In genomic region chr6:143958839-143959399, GRCh38 we compare ENCODE assay signal across 27 cellular contexts. TPM values are rescaled to one million over a fixed set of nuclear protein-coding genes. Genes with fewer than 3 reads are reported as not detected.
A peak's percentile ranks its signal among the peaks of the same experiment; 100 is the strongest.
DNase-seq lines count a peak whose midpoint lies in the region; ATAC-seq and TF ChIP-seq lines count a peak whose summit lies in the region.
"Had no signal": no experiment of that assay in that cellular context is flagged by ENCODE, and none has a peak within 500 bp of the region (broad histone marks: within the 10 kb centered on the region; RNA-seq: fewer than 3 reads in every experiment).

No MANE protein-coding gene starts in this region.

- H3K27ac Mint-ChIP-seq in H9, result peak overlapping the region; percentile 25 to 82 (median 79)
- peak overlapping the region; percentile 28 to 76 (median 50) for H3K27ac Mint-ChIP-seq in nephron
- H3K27ac Mint-ChIP-seq: activated T-cell treated with anti-CD3 and anti-CD28 coated beads, Interleukin-2, amount 50 U/mL, for 24 hours; IgD-negative memory B cell; stimulated activated naive B cell treated with anti-CD40 and anti-IgM and Interleukin-4, amounts not matched to agents 10 μg/mL and 1 μg/mL and 100 μg/mL, for 72 hours had no signal

- H2AK5ac ChIP-seq in H9 (ENCODE audit: insufficient read length, low read length), result no peak overlapping the region

- H3K4ac ChIP-seq in H9 (ENCODE audit: low read depth, low read length), result no peak overlapping the region

- H3K4me3 ChIP-seq in SJCRH30 (peak overlapping the region; percentile 5; the same call in 1 of the 2 replicates), iPS-15b (ENCODE audit: low read depth, low read length) (peak overlapping the region; percentile 19)
- H3K4me3 ChIP-seq: body of pancreas, lung, spleen, testis had no signal

- TF ChIP-seq CTCF in H9 (conservative IDR thresholded peaks at IDR 0.05) (no peak), nephron (IDR thresholded peaks at IDR 0.05; ENCODE audit: unreplicated experiment in 3 of 3) (no peak)

- H3K23ac ChIP-seq in H9 (ENCODE audit: insufficient read length, low read depth, low read length), result no peak overlapping the region

- H3K23me2 ChIP-seq in H9 (ENCODE audit: insufficient read length, low read depth, low read length, poor library complexity, severe bottlenecking), result no peaks in the 10 kb centered on the region

- WGBS in H9 (ENCODE audit: extremely low coverage, insufficient read length, low lambda C conversion rate), result no CpG with 5 or more reads among the region's 11 CpGs

- no peak overlapping the region for H3K56ac ChIP-seq in H9 (ENCODE audit: insufficient read length, low read depth, low read length)

- H3K36me3 ChIP-seq in SJCRH30 (peaks cover 2% of the 10 kb centered on the region; the same call in 1 of the 2 replicates), iPS-15b (ENCODE audit: control insufficient read depth, insufficient read depth, low read length) (no peaks in the 10 kb centered on the region)
- H3K36me3 ChIP-seq: BE2C had no signal

- H3K36me3 Mint-ChIP-seq in H9 (ENCODE audit: insufficient read depth in 1 of 3, low read depth in 3 of 3), result no peaks in the 10 kb centered on the region
- H3K36me3 Mint-ChIP-seq in nephron (ENCODE audit: low read depth), result peaks cover 4% of the 10 kb centered on the region

- H4K91ac ChIP-seq in H9 (ENCODE audit: insufficient read length, low read depth, low read length), result no peak overlapping the region

- no peak overlapping the region for H2AFZ ChIP-seq in H9 (ENCODE audit: low read length)

- H3K27me3 Mint-ChIP-seq in H9 (ENCODE audit: low read depth), result no peaks in the 10 kb centered on the region; the same call in 1 of the 2 replicates
- H3K27me3 Mint-ChIP-seq in nephron (ENCODE audit: low read depth), result no peaks in the 10 kb centered on the region
- H3K27me3 Mint-ChIP-seq: activated T-cell treated with anti-CD3 and anti-CD28 coated beads, Interleukin-2, amount 50 U/mL, for 24 hours; IgD-negative memory B cell; stimulated activated naive B cell treated with anti-CD40 and anti-IgM and Interleukin-4, amounts not matched to agents 10 μg/mL and 1 μg/mL and 100 μg/mL, for 72 hours had no signal

- H3K79me1 ChIP-seq in H9 (ENCODE audit: insufficient read depth, low read depth, low read length, poor library complexity, severe bottlenecking), result no peaks in the 10 kb centered on the region

- no peak overlapping the region for H2BK12ac ChIP-seq in H9 (ENCODE audit: insufficient read length, low read depth, low read length)

- no peaks in the 10 kb centered on the region for H3K79me2 ChIP-seq in H9 (ENCODE audit: insufficient read depth, low read length)

- no peak overlapping the region for H3T11ph ChIP-seq in H9 (ENCODE audit: low read length)

- H3K9ac ChIP-seq in H9 (ENCODE audit: extremely low read depth, insufficient read length, low read length), result no peak overlapping the region
- H3K9ac ChIP-seq in iPS-15b (ENCODE audit: low read depth, low read length), result no peak overlapping the region

- H3K4me3 Mint-ChIP-seq in H9 (peak overlapping the region; percentile 50 to 64), nephron (peak overlapping the region in 1 of 3 experiments; percentile 4)
- H3K4me3 Mint-ChIP-seq: activated T-cell treated with anti-CD3 and anti-CD28 coated beads, Interleukin-2, amount 50 U/mL, for 24 hours; IgD-negative memory B cell; stimulated activated naive B cell treated with anti-CD40 and anti-IgM and Interleukin-4, amounts not matched to agents 10 μg/mL and 1 μg/mL and 100 μg/mL, for 72 hours had no signal

- DNase-seq in H9 (peak; percentile 90), SJCRH30 (peak; percentile 89 to 93), foreskin melanocyte (no peak), pons (ENCODE audit: low spot score) (no peak)
- no peak for DNase-seq in activated CD4-positive, alpha-beta T cell treated with anti-CD3 and anti-CD28 coated beads, Interleukin-2, amount 50 U/mL, for 4 hours
- DNase-seq: activated CD4-positive, CD25-positive, alpha-beta regulatory T cell treated with anti-CD3 and anti-CD28 coated beads, Interleukin-2, amount 50 U/mL, for 72 hours; activated gamma-delta T cell treated with Interleukin-2 at 50 U/mL for 16 hours; activated T-cell treated with anti-CD3 and anti-CD28 coated beads, Interleukin-2, amount 50 U/mL, for 24 hours; BE2C; body of pancreas; effector CD8-positive, alpha-beta T cell; foreskin fibroblast; GF-D8; NCI-H1105 treated with DMSO at 0.1 percent for 48 hours; NCI-H2029; NCI-H446; occipital lobe; SHP77; spleen; stimulated activated CD4-positive, alpha-beta T cell treated with anti-CD3 and anti-CD28 coated beads, Interleukin-4, amount 100 ng/mL, for 1 hour; stimulated activated naive B cell treated with anti-CD40 and anti-IgM and Interleukin-4, amounts not matched to agents 10 μg/mL and 1 μg/mL and 100 μg/mL, for 72 hours; testis had no signal

- H3K27ac ChIP-seq in H9 (ENCODE audit: insufficient read length, low read depth, low read length) (no peak overlapping the region), SJCRH30 (peak overlapping the region; percentile 53)
- H3K27ac ChIP-seq: body of pancreas, spleen, testis had no signal

- peaks cover 70% of the 10 kb centered on the region for H3K27me3 ChIP-seq in H9 (ENCODE audit: insufficient read depth, low read length)
- no peaks in the 10 kb centered on the region for H3K27me3 ChIP-seq in SJCRH30
- H3K27me3 ChIP-seq in iPS-15b (ENCODE audit: control insufficient read depth, insufficient read depth, low read length), result peaks cover 99% of the 10 kb centered on the region
- H3K27me3 ChIP-seq: BE2C, body of pancreas, spleen, testis had no signal

- no peak for ATAC-seq in HG02840 (IDR thresholded peaks at IDR 0.05; ENCODE audit: low FRiP score, unreplicated experiment)
- ATAC-seq: body of pancreas; stimulated activated naive B cell treated with anti-CD40 and anti-IgM and Interleukin-4, amounts not matched to agents 10 μg/mL and 1 μg/mL and 100 μg/mL, for 72 hours had no signal

- no peak overlapping the region for H2BK5ac ChIP-seq in H9 (ENCODE audit: insufficient read length, low read length)

- H3K4me2 ChIP-seq in H9 (ENCODE audit: insufficient read depth, insufficient read length, low read length), result peak overlapping the region; percentile 32

- H4K20me1 ChIP-seq in H9 (ENCODE audit: control insufficient read depth, insufficient read depth, insufficient read length), result no peaks in the 10 kb centered on the region

- H4K8ac ChIP-seq in H9 (replicated peaks; ENCODE audit: insufficient read length, low read depth, low read length), result no peak overlapping the region

- no peak overlapping the region for H3K18ac ChIP-seq in H9 (ENCODE audit: insufficient read length, low read depth, low read length)

- H2BK20ac ChIP-seq in H9 (ENCODE audit: low read depth, low read length, poor library complexity, severe bottlenecking), result no peak overlapping the region

- no peaks in the 10 kb centered on the region for H3K9me3 ChIP-seq in H9 (ENCODE audit: control insufficient read depth, low read depth, low read length)
- H3K9me3 ChIP-seq in SJCRH30 (replicated peaks), result no peaks in the 10 kb centered on the region
- H3K9me3 ChIP-seq in iPS-15b (ENCODE audit: control insufficient read depth, insufficient read depth, low read length), result no peaks in the 10 kb centered on the region
- H3K9me3 ChIP-seq: BE2C, body of pancreas, spleen, testis had no signal

- peaks cover 18% of the 10 kb centered on the region for H3K4me1 ChIP-seq in H9 (ENCODE audit: insufficient read depth, low read length)
- H3K4me1 ChIP-seq in SJCRH30, result peaks cover 43% of the 10 kb centered on the region
- peaks cover 53% of the 10 kb centered on the region for H3K4me1 ChIP-seq in iPS-15b (ENCODE audit: control insufficient read depth, insufficient read depth, low read length)
- H3K4me1 ChIP-seq: BE2C, body of pancreas had no signal

- no peak overlapping the region for H2BK120ac ChIP-seq in H9 (ENCODE audit: low read depth, low read length, poor library complexity, severe bottlenecking)

- no peak overlapping the region for H4K5ac ChIP-seq in H9 (ENCODE audit: insufficient read length, low read depth, low read length)

- H3K14ac ChIP-seq in H9 (ENCODE audit: insufficient read depth, low read length), result no peak overlapping the region

- peaks cover 0 to 5% of the 10 kb centered on the region in 2 experiments; a peak in 1 of 5 replicates for H3K9me3 Mint-ChIP-seq in H9
- H3K9me3 Mint-ChIP-seq in nephron, result no peaks in the 10 kb centered on the region
- H3K9me3 Mint-ChIP-seq: activated T-cell treated with anti-CD3 and anti-CD28 coated beads, Interleukin-2, amount 50 U/mL, for 24 hours; IgD-negative memory B cell; stimulated activated naive B cell treated with anti-CD40 and anti-IgM and Interleukin-4, amounts not matched to agents 10 μg/mL and 1 μg/mL and 100 μg/mL, for 72 hours had no signal

- no peak overlapping the region for H2BK15ac ChIP-seq in H9 (ENCODE audit: low read depth, low read length)

- H3K4me1 Mint-ChIP-seq in H9 (peaks cover 66 to 72% of the 10 kb centered on the region in 2 experiments), nephron (peaks cover 58% of the 10 kb centered on the region)
- H3K4me1 Mint-ChIP-seq: IgD-negative memory B cell; stimulated activated naive B cell treated with anti-CD40 and anti-IgM and Interleukin-4, amounts not matched to agents 10 μg/mL and 1 μg/mL and 100 μg/mL, for 72 hours had no signal

RNA-seq across cellular contexts. Expression of gene PLAGL1, which starts 49.1 kb away (rescaled TPM):
- total RNA-seq in H9 (2021), result 1.6 and 1.9 TPM in 2 replicates
- 66.5 and 77.2 TPM in 2 replicates for total RNA-seq in SJCRH30 (2014; rRNA removed; shearing (Covaris generic))

Comparison
In these comparisons a context has a peak if more than half of its experiments do, and no peak if none do; other contexts are left out.
1. DNase-seq: peak in H9 (single experiment) and SJCRH30 (2 of 2); none in foreskin melanocyte (single experiment), pons (single experiment) and activated CD4-positive, alpha-beta T cell treated with anti-CD3 and anti-CD28 coated beads, Interleukin-2, amount 50 U/mL, for 4 hours (0 of 2).
2. RNA of gene PLAGL1, which starts 49.1 kb away (total RNA-seq): 66.5 to 77.2 TPM in SJCRH30; 1.6 to 1.9 TPM in H9; every median in the first group is over 10 times any median in the second.